ENCODE assay signal across 1 cellular context in the genomic region with DNA sequence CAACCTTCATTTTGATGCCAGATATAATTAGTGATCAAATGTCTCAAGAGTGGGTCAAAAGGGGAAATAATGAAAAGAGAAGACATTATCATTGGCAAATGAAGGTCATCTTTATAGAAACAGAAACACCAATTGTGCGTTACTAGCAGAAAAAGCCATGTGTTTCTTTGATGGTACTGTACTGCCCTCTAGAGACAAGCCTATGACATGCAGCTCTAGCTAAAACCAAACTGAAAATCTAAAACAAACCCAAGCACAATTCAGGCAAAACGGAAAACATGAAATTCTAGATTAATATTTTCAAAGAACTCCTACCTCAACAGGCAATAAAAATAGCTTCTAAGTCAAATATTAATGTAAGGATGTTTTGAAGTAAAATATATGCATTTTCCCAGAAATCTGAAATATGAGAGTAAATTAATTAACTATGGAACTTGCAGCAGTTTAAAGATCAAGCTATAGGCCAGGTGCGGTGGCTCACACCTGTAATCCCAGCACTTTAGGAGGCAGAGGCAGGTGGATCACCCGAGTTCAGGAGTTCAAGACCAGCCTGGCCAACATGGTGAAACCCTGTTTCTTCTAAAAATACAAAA.
TF ChIP-seq lines count a peak whose summit lies in the region.

No MANE protein-coding gene starts in this region.

TF ChIP-seq in Ishikawa, 13 proteins besides CTCF, POLR2A, EP300 and RAD21 (continued from another document):
- TF ChIP-seq, protein P1, sequence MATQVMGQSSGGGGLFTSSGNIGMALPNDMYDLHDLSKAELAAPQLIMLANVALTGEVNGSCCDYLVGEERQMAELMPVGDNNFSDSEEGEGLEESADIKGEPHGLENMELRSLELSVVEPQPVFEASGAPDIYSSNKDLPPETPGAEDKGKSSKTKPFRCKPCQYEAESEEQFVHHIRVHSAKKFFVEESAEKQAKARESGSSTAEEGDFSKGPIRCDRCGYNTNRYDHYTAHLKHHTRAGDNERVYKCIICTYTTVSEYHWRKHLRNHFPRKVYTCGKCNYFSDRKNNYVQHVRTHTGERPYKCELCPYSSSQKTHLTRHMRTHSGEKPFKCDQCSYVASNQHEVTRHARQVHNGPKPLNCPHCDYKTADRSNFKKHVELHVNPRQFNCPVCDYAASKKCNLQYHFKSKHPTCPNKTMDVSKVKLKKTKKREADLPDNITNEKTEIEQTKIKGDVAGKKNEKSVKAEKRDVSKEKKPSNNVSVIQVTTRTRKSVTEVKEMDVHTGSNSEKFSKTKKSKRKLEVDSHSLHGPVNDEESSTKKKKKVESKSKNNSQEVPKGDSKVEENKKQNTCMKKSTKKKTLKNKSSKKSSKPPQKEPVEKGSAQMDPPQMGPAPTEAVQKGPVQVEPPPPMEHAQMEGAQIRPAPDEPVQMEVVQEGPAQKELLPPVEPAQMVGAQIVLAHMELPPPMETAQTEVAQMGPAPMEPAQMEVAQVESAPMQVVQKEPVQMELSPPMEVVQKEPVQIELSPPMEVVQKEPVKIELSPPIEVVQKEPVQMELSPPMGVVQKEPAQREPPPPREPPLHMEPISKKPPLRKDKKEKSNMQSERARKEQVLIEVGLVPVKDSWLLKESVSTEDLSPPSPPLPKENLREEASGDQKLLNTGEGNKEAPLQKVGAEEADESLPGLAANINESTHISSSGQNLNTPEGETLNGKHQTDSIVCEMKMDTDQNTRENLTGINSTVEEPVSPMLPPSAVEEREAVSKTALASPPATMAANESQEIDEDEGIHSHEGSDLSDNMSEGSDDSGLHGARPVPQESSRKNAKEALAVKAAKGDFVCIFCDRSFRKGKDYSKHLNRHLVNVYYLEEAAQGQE (IDR thresholded peaks at IDR 0.05; ENCODE audit: low read depth) = no peak
- TF ChIP-seq, protein P2, sequence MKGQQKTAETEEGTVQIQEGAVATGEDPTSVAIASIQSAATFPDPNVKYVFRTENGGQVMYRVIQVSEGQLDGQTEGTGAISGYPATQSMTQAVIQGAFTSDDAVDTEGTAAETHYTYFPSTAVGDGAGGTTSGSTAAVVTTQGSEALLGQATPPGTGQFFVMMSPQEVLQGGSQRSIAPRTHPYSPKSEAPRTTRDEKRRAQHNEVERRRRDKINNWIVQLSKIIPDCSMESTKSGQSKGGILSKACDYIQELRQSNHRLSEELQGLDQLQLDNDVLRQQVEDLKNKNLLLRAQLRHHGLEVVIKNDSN (IDR thresholded peaks at IDR 0.05) = no peak
- no peak for TF ChIP-seq TCF12 (IDR thresholded peaks at IDR 0.05; ENCODE audit: low read depth)
- no peak for TF ChIP-seq TAF1 (IDR thresholded peaks at IDR 0.05; ENCODE audit: low read depth)
- no peak for TF ChIP-seq EGR1 (IDR thresholded peaks at IDR 0.05)
- TF ChIP-seq CREB1 (IDR thresholded peaks at IDR 0.05; ENCODE audit: low read depth) = no peak
- no peak for TF ChIP-seq FOXM1 (IDR thresholded peaks at IDR 0.05; ENCODE audit: borderline replicate concordance, low read depth)
- TF ChIP-seq, protein P3, sequence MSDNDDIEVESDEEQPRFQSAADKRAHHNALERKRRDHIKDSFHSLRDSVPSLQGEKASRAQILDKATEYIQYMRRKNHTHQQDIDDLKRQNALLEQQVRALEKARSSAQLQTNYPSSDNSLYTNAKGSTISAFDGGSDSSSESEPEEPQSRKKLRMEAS (IDR thresholded peaks at IDR 0.05) = no peak
- TF ChIP-seq CEBPB (IDR thresholded peaks at IDR 0.05) = no peak
